In genomic region chr14:23174266-23174665, GRCh38 we compare ENCODE assay signal across 13 cellular contexts. TPM values are rescaled to one million over a fixed set of nuclear protein-coding genes. Genes with fewer than 3 reads are reported as not detected.
DNase-seq lines count a peak whose midpoint lies in the region; ATAC-seq and TF ChIP-seq lines count a peak whose summit lies in the region.
"Had no signal": no experiment of that assay in that cellular context is flagged by ENCODE, and none has a peak within 500 bp of the region (broad histone marks: within the 10 kb centered on the region; RNA-seq: fewer than 3 reads in every experiment).

No MANE protein-coding gene starts in this region.

- peaks cover 42% of the 10 kb centered on the region for H3K4me1 Mint-ChIP-seq in GM23338
- H3K4me1 Mint-ChIP-seq: activated CD4-positive, alpha-beta memory T cell treated with anti-CD3 and anti-CD28 coated beads, Interleukin-2, amount 10 ng/mL, durations not matched to agents 7 days and 5 days had no signal

- no peaks in the 10 kb centered on the region for H3K9me2 ChIP-seq in GM23338 (ENCODE audit: insufficient read depth)

- H3K27me3 Mint-ChIP-seq in GM23338 (ENCODE audit: insufficient read depth, low read depth, poor library complexity): peaks cover 9% of the 10 kb centered on the region

- POLR2A ChIA-PET in HEK293T (lab: Yijun Ruan, JAX): interaction anchor here (1.4 kb wide), 1 partner anchor 79 kb away, joined by 3 read pairs; the partner anchor contains the start of genes ACIN1 and C14orf119

- H4K20me1 ChIP-seq in GM23338 (replicated peaks; ENCODE audit: insufficient read depth): peaks cover 15% of the 10 kb centered on the region

- no peak overlapping the region for H2AFZ ChIP-seq in GM23338

- peaks cover 22% of the 10 kb centered on the region for H3K4me1 ChIP-seq in GM23338 (ENCODE audit: insufficient read depth)
- H3K4me1 ChIP-seq in colonic mucosa: no peaks in the 10 kb centered on the region

- H3K4me2 ChIP-seq in GM23338: peak overlapping the region; percentile 57

- H3K4me3 Mint-ChIP-seq in GM23338: no peak overlapping the region; the same call in 2 of the 3 replicates
- H3K4me3 Mint-ChIP-seq: activated CD4-positive, alpha-beta memory T cell treated with anti-CD3 and anti-CD28 coated beads, Interleukin-2, amount 10 ng/mL, durations not matched to agents 7 days and 5 days had no signal

- 0 out of 2 replicates have a peak, but pooled peaks cover 5% of the 10 kb centered on the region for H3F3A ChIP-seq in GM23338 (replicated peaks; ENCODE audit: low read depth)

- H3K27ac Mint-ChIP-seq in GM23338: no peak overlapping the region
- H3K27ac Mint-ChIP-seq: activated CD4-positive, alpha-beta memory T cell treated with anti-CD3 and anti-CD28 coated beads, Interleukin-2, amount 10 ng/mL, durations not matched to agents 7 days and 5 days had no signal

- H3K79me2 ChIP-seq in GM23338 (replicated peaks; ENCODE audit: insufficient read depth): peaks cover 64% of the 10 kb centered on the region

- TF ChIP-seq CTCF in GM23338 (conservative IDR thresholded peaks at IDR 0.05; ENCODE audit: low read depth in 2 of 2): no peak
- no peak for TF ChIP-seq CTCF in colonic mucosa (IDR thresholded peaks at IDR 0.05)

- no peaks in the 10 kb centered on the region for H3K9me3 ChIP-seq in colonic mucosa

- H3K27me3 ChIP-seq in GM23338 (ENCODE audit: insufficient read depth) (no peaks in the 10 kb centered on the region), colonic mucosa (no peaks in the 10 kb centered on the region)

- H3K36me3 Mint-ChIP-seq in GM23338 (ENCODE audit: low read depth): peaks cover 43% of the 10 kb centered on the region

- no peak for DNase-seq in GM23338 (ENCODE audit: low spot score)
- DNase-seq in foreskin melanocyte: peak; percentile 95
- DNase-seq in renal cortical epithelial cell (ENCODE audit: low read depth): peak; percentile 75
- no peak for DNase-seq in NCI-H345 treated with DMSO at 0.1 percent for 48 hours (lab: John Stamatoyannopoulos, UW; ENCODE audit: unreplicated experiment)
- no peak for DNase-seq in HEK293T (ENCODE audit: extremely low spot score)
- DNase-seq in colonic mucosa: no peak
- DNase-seq in T1000 (lab: John Stamatoyannopoulos, UW): no peak
- DNase-seq: activated CD4-positive, alpha-beta memory T cell treated with anti-CD3 and anti-CD28 coated beads, Interleukin-2, amount 10 ng/mL, durations not matched to agents 7 days and 5 days; NCI-H1436; stimulated activated CD4-positive, alpha-beta T cell treated with anti-CD3 and anti-CD28 coated beads, Interleukin-4, amount 100 ng/mL, for 1 hour had no signal

- intact Hi-C loops in colonic mucosa (cut with DNase I): no loop called here

- no peak; the same call in 2 of the 3 replicates for ATAC-seq in GM23338

- H3K27ac ChIP-seq in GM23338 (ENCODE audit: low read depth) (no peak overlapping the region), angular gyrus (ENCODE audit: low read depth, low read length) (peak overlapping the region; percentile 68), colonic mucosa (no peak overlapping the region)

- CTCF ChIA-PET in HEK293T (lab: Yijun Ruan, JAX): interaction anchor here (1.5 to 5.9 kb wide), 2 partner anchors 11 to 53 kb away, joined by 6 to 34 read pairs; no protein-coding TSS in a partner anchor

- H3K36me3 ChIP-seq in GM23338 (ENCODE audit: insufficient read depth) (peaks cover 7% of the 10 kb centered on the region), colonic mucosa (no peaks in the 10 kb centered on the region)

- H3K4me3 ChIP-seq in GM23338 (no peak overlapping the region), colonic mucosa (no peak overlapping the region)

- no peaks in the 10 kb centered on the region for H3K9me3 Mint-ChIP-seq in GM23338
- H3K9me3 Mint-ChIP-seq: activated CD4-positive, alpha-beta memory T cell treated with anti-CD3 and anti-CD28 coated beads, Interleukin-2, amount 10 ng/mL, durations not matched to agents 7 days and 5 days had no signal

- no peak overlapping the region for H3K9ac ChIP-seq in colonic mucosa (ENCODE audit: low read depth in 2 of 2, low read length in 2 of 2)

TF ChIP-seq in GM23338, 12 proteins besides CTCF, POLR2A, EP300 and RAD21 (continues in another document):
- TF ChIP-seq CREB1 (CRISPR knock-in tag; IDR thresholded peaks at IDR 0.05; ENCODE audit: low read depth): no peak
- no peak for TF ChIP-seq EZH2 (IDR thresholded peaks at IDR 0.05; ENCODE audit: low read depth, unreplicated experiment)
- TF ChIP-seq POLR2AphosphoS5 (IDR thresholded peaks at IDR 0.05; ENCODE audit: low read depth): no peak

TF ChIP-seq in HEK293T, 16 proteins besides CTCF, POLR2A, EP300 and RAD21:
- TF ChIP-seq L3MBTL2 (conservative IDR thresholded peaks at IDR 0.05): no peak
- no peak for TF ChIP-seq TARDBP (IDR thresholded peaks at IDR 0.05)
- TF ChIP-seq NFRKB (IDR thresholded peaks at IDR 0.05): no peak
- TF ChIP-seq FOXA1 (IDR thresholded peaks at IDR 0.05): no peak
- no peak for TF ChIP-seq LEF1 (IDR thresholded peaks at IDR 0.05; ENCODE audit: borderline replicate concordance)
- TF ChIP-seq ZNF384 (IDR thresholded peaks at IDR 0.05): no peak
- no peak for TF ChIP-seq BHLHE40 (IDR thresholded peaks at IDR 0.05; ENCODE audit: borderline replicate concordance)
- TF ChIP-seq FOXK2 (IDR thresholded peaks at IDR 0.05): no peak
- TF ChIP-seq FOXM1 (IDR thresholded peaks at IDR 0.05; ENCODE audit: borderline replicate concordance): no peak
- no peak for TF ChIP-seq PKNOX1 (IDR thresholded peaks at IDR 0.05)
- no peak for TF ChIP-seq HDGF (IDR thresholded peaks at IDR 0.05; ENCODE audit: borderline replicate concordance)
- no peak for TF ChIP-seq ELF4 (IDR thresholded peaks at IDR 0.05)
- TF ChIP-seq ARNT (IDR thresholded peaks at IDR 0.05): no peak
- no peak for TF ChIP-seq CTBP1 (IDR thresholded peaks at IDR 0.05; ENCODE audit: borderline replicate concordance)
- TF ChIP-seq SP1 (IDR thresholded peaks at IDR 0.05): no peak
- no peak for TF ChIP-seq SUZ12 (IDR thresholded peaks at IDR 0.05)

RNA-seq across cellular contexts. Expression of gene SLC7A8, which starts 9.2 kb away (rescaled TPM):
- 105 and 117 TPM in 2 replicates for total RNA-seq in GM23338 (2014; rRNA removed; shearing (Covaris generic))
- 122 and 124 TPM in 2 replicates for polyA plus RNA-seq in GM23338 (2016; fragmentation: Nextera tagmentation; extraction: Ambion mirVana)
- under 0.01 and 1.1 TPM in 2 replicates for total RNA-seq in renal cortical epithelial cell
- total RNA-seq in colonic mucosa: 10 to 100 TPM; 21.5 to 23.8 TPM

RNA-seq across cellular contexts. Expression of gene CEBPE, which starts 55.2 kb away (rescaled TPM):
- total RNA-seq in GM23338 (2014; rRNA removed; shearing (Covaris generic)): not detected in 2 replicates
- not detected in 2 replicates for polyA plus RNA-seq in GM23338 (2016; fragmentation: Nextera tagmentation; extraction: Ambion mirVana)
- total RNA-seq in renal cortical epithelial cell (not detected in 2 replicates), colonic mucosa (not detected)
- total RNA-seq: RPMI7951, ureter had no signal

Comparison
In these comparisons a context has a peak if more than half of its experiments do, and no peak if none do; other contexts are left out.
1. DNase-seq: peak in foreskin melanocyte (single experiment) and renal cortical epithelial cell (single experiment); none in GM23338 (single experiment), NCI-H345 treated with DMSO at 0.1 percent for 48 hours (single experiment), HEK293T (single experiment), colonic mucosa (single experiment) and T1000 (single experiment).
2. RNA of gene SLC7A8, which starts 9.2 kb away (total RNA-seq): 105 to 117 TPM in GM23338 and 21.5 to 23.8 TPM in colonic mucosa; under 0.01 to 1.1 TPM in renal cortical epithelial cell; every median in the first group is over 10 times any median in the second.